In genomic region chr12:119988440-119988787, GRCh38 we compare ENCODE assay signal across 1 cellular context.
TF ChIP-seq lines count a peak whose summit lies in the region.

No MANE protein-coding gene starts in this region.

TF ChIP-seq in H1, 55 proteins besides CTCF, POLR2A, EP300 and RAD21 (continued from another document):
- TF ChIP-seq SIN3A (conservative IDR thresholded peaks at IDR 0.05 in 1 of 2, IDR thresholded peaks at IDR 0.05 in 1 of 2; ENCODE audit: low read depth in 1 of 2, low read length in 2 of 2) (peak in 1 of 2 experiments; percentile 24; a peak in 1 of 4 replicates), TAF1 (IDR thresholded peaks at IDR 0.05; ENCODE audit: low read depth, low read length) (0 out of 2 replicates have a peak, but pooled peaks have one; percentile 47), EZH2 (IDR thresholded peaks at IDR 0.05; ENCODE audit: low read depth, low read length, severe bottlenecking) (no peak), ASH2L (IDR thresholded peaks at IDR 0.05; ENCODE audit: low read length) (peak; percentile 60), GABPA (IDR thresholded peaks at IDR 0.05; ENCODE audit: borderline replicate concordance, insufficient read depth, low read length) (no peak), SP4 (IDR thresholded peaks at IDR 0.05; ENCODE audit: low read length) (peak; percentile 46; the same call in 1 of the 2 replicates), E2F6 (IDR thresholded peaks at IDR 0.05) (0 out of 2 replicates have a peak, but pooled peaks have one; percentile 3), RBBP5 (IDR thresholded peaks at IDR 0.05; ENCODE audit: borderline replicate concordance, low read depth, low read length) (no peak), KDM5A (IDR thresholded peaks at IDR 0.05; ENCODE audit: low read length) (no peak), HDAC6 (IDR thresholded peaks at IDR 0.05; ENCODE audit: low read depth, low read length) (no peak), TEAD4 (IDR thresholded peaks at IDR 0.05; ENCODE audit: low read depth, low read length) (0 out of 2 replicates have a peak, but pooled peaks have one; percentile 13), CHD2 (IDR thresholded peaks at IDR 0.05; ENCODE audit: low read length) (no peak)
